Comparison of ENCODE assay signal across 8 cellular contexts in genomic region chr7:66522518-66522917, GRCh38.
DNase-seq lines count a peak whose midpoint lies in the region; ATAC-seq, FAIRE-seq and TF ChIP-seq lines count a peak whose summit lies in the region.

No MANE protein-coding gene starts in this region.

- no peak overlapping the region for H3K27ac ChIP-seq in keratinocyte (ENCODE audit: control insufficient read depth, insufficient read depth, low read length)

- FAIRE-seq in keratinocyte (lab: Jason Lieb, UNC): no peak

- TF ChIP-seq CTCF in BJ (IDR thresholded peaks at IDR 0.05; ENCODE audit: insufficient read depth, low read depth, low read length): peak; percentile 42; the same call in 1 of the 2 replicates
- TF ChIP-seq CTCF in keratinocyte (optimal IDR thresholded peaks at IDR 0.05 in 1 of 3, IDR thresholded peaks at IDR 0.05 in 1 of 3, conservative IDR thresholded peaks at IDR 0.05 in 1 of 3; ENCODE audit: extremely low read depth in 1 of 3, insufficient read depth in 2 of 3, low read length in 3 of 3): peak in 2 of 3 experiments; percentile 39 to 57

- no peaks in the 10 kb centered on the region for H3K79me2 ChIP-seq in keratinocyte (ENCODE audit: control insufficient read depth, insufficient read depth, low read length)

- POLR2A ChIA-PET in BJ (lab: Charles Lee): no interaction called here

- no peaks in the 10 kb centered on the region for H3K9me3 ChIP-seq in keratinocyte (ENCODE audit: control insufficient read depth, low read depth, low read length)

- no peaks in the 10 kb centered on the region for H3K9me1 ChIP-seq in keratinocyte (ENCODE audit: control insufficient read depth, extremely low read depth, insufficient read depth, low read length)

- peak; percentile 48 for ATAC-seq in GM21786 (IDR thresholded peaks at IDR 0.05; ENCODE audit: unreplicated experiment)

- H3K36me3 ChIP-seq in BJ (ENCODE audit: control insufficient read depth, insufficient read depth, low read length) (peaks cover 2% of the 10 kb centered on the region; the same call in 1 of the 2 replicates), keratinocyte (ENCODE audit: control insufficient read depth in 2 of 2, extremely low read depth in 1 of 2, insufficient read depth in 2 of 2, low read length in 2 of 2) (no peaks in the 10 kb centered on the region)

- CTCF ChIA-PET in BJ (lab: Yijun Ruan, JAX): interaction anchor here (0.6 to 0.7 kb wide), 2 partner anchors 16 to 338 kb away, joined by 3 read pairs; no protein-coding TSS in a partner anchor

- H3K27me3 ChIP-seq in BJ (ENCODE audit: control insufficient read depth, insufficient read depth, low read length) (no peaks in the 10 kb centered on the region), keratinocyte (ENCODE audit: control insufficient read depth, extremely low read depth, insufficient read depth, low read length) (no peaks in the 10 kb centered on the region)

- dilution Hi-C loops in keratinocyte (cut with MboI; ENCODE audit: extremely low pct_ligation_motif_present, low sequenced_read_pairs): no loop called here

- no peaks in the 10 kb centered on the region for H4K20me1 ChIP-seq in keratinocyte (ENCODE audit: control insufficient read depth, extremely low read depth, insufficient read depth, low read length)

- DNase-seq in BJ (ENCODE audit: low read depth) (no peak), UCSD-AML1 (lab: John Stamatoyannopoulos, UW; ENCODE audit: unreplicated experiment) (peak; percentile 8), keratinocyte (ENCODE audit: low read depth, low spot score) (no peak), COR-L47 (lab: John Stamatoyannopoulos, UW) (no peak), dedifferentiated amniotic fluid mesenchymal stem cell (ENCODE audit: extremely low spot score) (no peak), GF-D8 (lab: John Stamatoyannopoulos, UW) (no peak), occipital lobe (lab: John Stamatoyannopoulos, UW) (no peak)

- H3K4me3 ChIP-seq in BJ (ENCODE audit: low read depth, low read length) (no peak overlapping the region), keratinocyte (ENCODE audit: control insufficient read depth in 2 of 3, extremely low read depth in 1 of 3, insufficient read depth in 2 of 3, low read depth in 1 of 3, low read length in 3 of 3) (no peak overlapping the region)

- H3K9ac ChIP-seq in keratinocyte (ENCODE audit: control insufficient read depth, extremely low read depth, insufficient read depth, low read length): no peak overlapping the region

- H2AFZ ChIP-seq in keratinocyte (ENCODE audit: control insufficient read depth, low read length): no peak overlapping the region

- no peaks in the 10 kb centered on the region for H3K4me1 ChIP-seq in keratinocyte (ENCODE audit: control insufficient read depth, extremely low read depth, insufficient read depth, low read length)

- no peak overlapping the region for H3K4me2 ChIP-seq in keratinocyte (ENCODE audit: control insufficient read depth, extremely low read depth, insufficient read depth, low read depth, low read length)
